In the genomic region with DNA sequence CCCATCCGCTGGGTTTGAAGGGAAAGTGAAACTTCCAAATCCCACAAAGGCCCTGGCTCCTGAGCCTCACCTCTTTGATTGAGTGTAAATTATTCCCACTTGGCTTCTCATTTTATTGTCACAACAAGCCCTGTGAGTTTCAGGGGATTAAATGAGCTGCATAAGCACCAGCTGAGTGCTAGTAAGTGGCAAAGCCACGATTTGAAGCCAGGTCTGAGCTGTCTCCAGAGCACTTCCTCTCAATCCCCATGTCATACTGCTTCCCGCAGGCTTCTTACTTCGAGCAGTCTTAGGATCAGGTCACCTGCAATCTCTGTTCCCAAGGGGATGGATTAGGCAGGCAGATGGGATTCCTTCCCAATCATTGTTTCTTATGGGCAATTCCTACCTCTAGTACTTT, we compare ENCODE assay signal across 20 cellular contexts. TPM values are rescaled to one million over a fixed set of nuclear protein-coding genes. Genes with fewer than 3 reads are reported as not detected.
DNase-seq lines count a peak whose midpoint lies in the region; ATAC-seq and TF ChIP-seq lines count a peak whose summit lies in the region.
"Had no signal": no experiment of that assay in that cellular context is flagged by ENCODE, and none has a peak within 500 bp of the region (broad histone marks: within the 10 kb centered on the region; RNA-seq: fewer than 3 reads in every experiment).

No MANE protein-coding gene starts in this region.

- no peaks in the 10 kb centered on the region for H4K20me1 ChIP-seq in BLaER1 treated with 17β-estradiol and CSF1 and Interleukin-3, amounts not matched to agents 10 nM and 100 nM

- peaks cover 10 to 39% (median 30%) of the 10 kb centered on the region in 10 experiments; a peak in 19 of 20 replicates for H3K4me1 ChIP-seq in BLaER1 treated with 17β-estradiol and CSF1 and Interleukin-3, amounts not matched to agents 10 nM and 100 nM
- H3K4me1 ChIP-seq: uterus had no signal

- no peak overlapping the region for H3K4me3 Mint-ChIP-seq in activated B cell treated with CpG ODN at 0.5 μM for 24 hours
- H3K4me3 Mint-ChIP-seq in neural crest cell = no peak overlapping the region
- H3K4me3 Mint-ChIP-seq: CD8-positive, alpha-beta T cell; naive thymus-derived CD8-positive, alpha-beta T cell had no signal

- H3K4me2 ChIP-seq in BLaER1 treated with 17β-estradiol and CSF1 and Interleukin-3, amounts not matched to agents 10 nM and 100 nM = peak overlapping the region; percentile 3 to 66 (median 51)

- no peaks in the 10 kb centered on the region for H3K36me3 ChIP-seq in BLaER1 treated with 17β-estradiol and CSF1 and Interleukin-3, amounts not matched to agents 10 nM and 100 nM
- H3K36me3 ChIP-seq: cardiac muscle cell, sigmoid colon, uterus had no signal

- DNase-seq in M059J (ENCODE audit: low read depth) (peak; percentile 19), activated B cell treated with CpG ODN at 0.5 μM for 24 hours (no peak), neural crest cell (ENCODE audit: low read depth, low spot score) (no peak), RKO (ENCODE audit: low spot score) (no peak)
- DNase-seq: activated CD4-positive, alpha-beta T cell treated with anti-CD3 and anti-CD28 coated beads for 1 hour; activated naive CD4-positive, alpha-beta T cell treated with anti-CD3 and anti-CD28 coated beads, Interleukin-2, amount 50 U/mL, for 16 hours; CD8-positive, alpha-beta T cell; cortex of kidney; mesendoderm; naive thymus-derived CD8-positive, alpha-beta T cell; NCI-H2107; NCI-H526 treated with DMSO at 0.1 percent for 48 hours; Right ventricle myocardium superior; sigmoid colon; uterus had no signal

- ATAC-seq in activated B cell treated with CpG ODN at 0.5 μM for 24 hours (ENCODE audit: low read depth) = no peak
- no peak for ATAC-seq in GM19467 (IDR thresholded peaks at IDR 0.05; ENCODE audit: unreplicated experiment)
- no peak for ATAC-seq in GM21786 (IDR thresholded peaks at IDR 0.05; ENCODE audit: unreplicated experiment)
- no peak for ATAC-seq in GM19328 (IDR thresholded peaks at IDR 0.05; ENCODE audit: unreplicated experiment)
- ATAC-seq: CD8-positive, alpha-beta T cell; naive thymus-derived CD8-positive, alpha-beta T cell had no signal

- H3K27me3 Mint-ChIP-seq in activated B cell treated with CpG ODN at 0.5 μM for 24 hours = no peaks in the 10 kb centered on the region
- H3K27me3 Mint-ChIP-seq in neural crest cell (ENCODE audit: low read depth) = no peaks in the 10 kb centered on the region
- H3K27me3 Mint-ChIP-seq: naive thymus-derived CD8-positive, alpha-beta T cell had no signal

- H3K9ac ChIP-seq in BLaER1 treated with 17β-estradiol and CSF1 and Interleukin-3, amounts not matched to agents 10 nM and 100 nM = peak overlapping the region in 4 of 11 experiments; percentile 2 to 15 (median 7); a peak in 1 of 22 replicates

- no peak overlapping the region for H3K4me3 ChIP-seq in BLaER1 treated with 17β-estradiol and CSF1 and Interleukin-3, amounts not matched to agents 10 nM and 100 nM
- H3K4me3 ChIP-seq: cardiac muscle cell, sigmoid colon, uterus had no signal

- CTCF ChIA-PET in activated B cell treated with CpG ODN at 0.5 μM for 24 hours (lab: Charles Lee) = interaction anchor here (0.6 to 10.1 kb wide), 3 partner anchors 10 to 34 kb away, joined by 3 to 175 read pairs (median 43); partner anchors contain the start of gene CD74

- H3K4me1 Mint-ChIP-seq in activated B cell treated with CpG ODN at 0.5 μM for 24 hours (peaks cover 80% of the 10 kb centered on the region), neural crest cell (peaks cover 19% of the 10 kb centered on the region)

- intact Hi-C loops in activated B cell treated with CpG ODN at 0.5 μM for 24 hours (cut with micrococcal nuclease) = no loop called here

- H3K9me3 ChIP-seq in BLaER1 treated with 17β-estradiol and CSF1 and Interleukin-3, amounts not matched to agents 10 nM and 100 nM (replicated peaks in 1 of 11) = no peaks in the 10 kb centered on the region
- H3K9me3 ChIP-seq: sigmoid colon, uterus had no signal

- H3K36me3 Mint-ChIP-seq in activated B cell treated with CpG ODN at 0.5 μM for 24 hours (ENCODE audit: low read depth) (no peaks in the 10 kb centered on the region), neural crest cell (ENCODE audit: low read depth) (no peaks in the 10 kb centered on the region)
- H3K36me3 Mint-ChIP-seq: CD8-positive, alpha-beta T cell; naive thymus-derived CD8-positive, alpha-beta T cell had no signal

- no peaks in the 10 kb centered on the region for H3K27me3 ChIP-seq in BLaER1 treated with 17β-estradiol and CSF1 and Interleukin-3, amounts not matched to agents 10 nM and 100 nM
- H3K27me3 ChIP-seq: cardiac muscle cell, sigmoid colon, uterus had no signal

- H3K9me3 Mint-ChIP-seq in activated B cell treated with CpG ODN at 0.5 μM for 24 hours = no peaks in the 10 kb centered on the region
- H3K9me3 Mint-ChIP-seq in neural crest cell = no peaks in the 10 kb centered on the region
- H3K9me3 Mint-ChIP-seq: CD8-positive, alpha-beta T cell; naive thymus-derived CD8-positive, alpha-beta T cell had no signal

- peak overlapping the region in 4 of 11 experiments; percentile 15 to 42 (median 29); a peak in 3 of 22 replicates for H3K27ac ChIP-seq in BLaER1 treated with 17β-estradiol and CSF1 and Interleukin-3, amounts not matched to agents 10 nM and 100 nM
- H3K27ac ChIP-seq: cardiac muscle cell, sigmoid colon, uterus had no signal

- POLR2A ChIA-PET in activated B cell treated with CpG ODN at 0.5 μM for 24 hours (lab: Charles Lee) = interaction anchor here (1.9 to 43.9 kb wide), 2 partner anchors 18 to 23 kb away, joined by 12 to 2478 read pairs; partner anchors contain the start of genes CD74 and RPS14

- peak overlapping the region; percentile 60 for H3K27ac Mint-ChIP-seq in activated B cell treated with CpG ODN at 0.5 μM for 24 hours
- H3K27ac Mint-ChIP-seq in neural crest cell (ENCODE audit: unreplicated experiment) = peak overlapping the region; percentile 1
- H3K27ac Mint-ChIP-seq: CD8-positive, alpha-beta T cell had no signal

- TF ChIP-seq CTCF in activated B cell treated with CpG ODN at 0.5 μM for 24 hours (IDR thresholded peaks at IDR 0.05) = no peak
- no peak for TF ChIP-seq CTCF in neural crest cell (conservative IDR thresholded peaks at IDR 0.05)

RNA-seq across cellular contexts. Expression of gene RPS14, which starts 18.0 kb away (rescaled TPM):
- 1,412 and 1,643 TPM in 2 replicates for total RNA-seq in M059J (2014; rRNA removed; shearing (Covaris generic))
- total RNA-seq in activated B cell treated with CpG ODN at 0.5 μM for 24 hours (4,086 and 4,865 TPM in 2 replicates), neural crest cell (2,170 and 2,213 TPM in 2 replicates)

RNA-seq across cellular contexts. Expression of gene CD74, which starts 18.9 kb away (rescaled TPM):
- total RNA-seq in M059J (2014; rRNA removed; shearing (Covaris generic)) = 1.8 and 6.0 TPM in 2 replicates
- 5,323 and 5,628 TPM in 2 replicates for total RNA-seq in activated B cell treated with CpG ODN at 0.5 μM for 24 hours
- total RNA-seq in neural crest cell = 6.3 and 7.3 TPM in 2 replicates

Comparison
In these comparisons a context has a peak if more than half of its experiments do, and no peak if none do; other contexts are left out.
1. RNA of gene CD74, which starts 18.9 kb away (total RNA-seq): 5,323 to 5,628 TPM in activated B cell treated with CpG ODN at 0.5 μM for 24 hours; 6.3 to 7.3 TPM in neural crest cell and 1.8 to 6.0 TPM in M059J; every median in the first group is over 100 times any median in the second.